In the genomic region with DNA sequence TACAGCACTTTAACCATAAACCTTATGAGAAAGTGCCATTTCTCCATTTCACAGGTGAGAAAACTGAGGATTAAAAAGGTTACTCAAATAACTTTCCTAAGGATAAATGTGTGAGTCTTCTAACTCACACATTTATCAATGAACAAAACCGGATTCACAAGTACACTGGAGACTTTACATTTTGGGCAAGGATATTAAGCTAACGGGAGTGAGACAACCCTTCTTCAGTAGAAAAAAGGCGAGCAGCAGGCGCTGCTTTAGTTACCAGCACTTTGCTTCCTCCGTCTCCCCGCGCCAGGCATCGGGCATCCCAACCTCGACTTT, we compare ENCODE assay signal across 8 cellular contexts. TPM values are rescaled to one million over a fixed set of nuclear protein-coding genes. Genes with fewer than 3 reads are reported as not detected.
DNase-seq lines count a peak whose midpoint lies in the region; ATAC-seq and TF ChIP-seq lines count a peak whose summit lies in the region.

No MANE protein-coding gene starts in this region.

- no peak overlapping the region for H3K23ac ChIP-seq in neuronal stem cell (ENCODE audit: low read depth, low read length, poor library complexity)

- no peak overlapping the region for H2BK12ac ChIP-seq in neuronal stem cell (ENCODE audit: low read length)

- H3F3A ChIP-seq in OCI-LY1 (ENCODE audit: insufficient read depth, low read length) = no peaks in the 10 kb centered on the region

- H3K27ac ChIP-seq in CD4-positive, CD25-positive, alpha-beta regulatory T cell (ENCODE audit: insufficient read depth, low read length, poor library complexity, severe bottlenecking) = peak overlapping the region; percentile 90
- H3K27ac ChIP-seq in OCI-LY1 (ENCODE audit: low read depth, low read length, poor library complexity, severe bottlenecking) = no peak overlapping the region
- no peak overlapping the region for H3K27ac ChIP-seq in neuronal stem cell (replicated peaks; ENCODE audit: low read length)

- DNase-seq in CD4-positive, CD25-positive, alpha-beta regulatory T cell = no peak
- no peak for DNase-seq in endothelial cell (ENCODE audit: low spot score)
- no peak for DNase-seq in neuronal stem cell (ENCODE audit: low spot score)
- DNase-seq in HUDEP-2 (lab: John Stamatoyannopoulos, UW; ENCODE audit: unreplicated experiment in 76 of 76) = no peak
- DNase-seq in A172 (ENCODE audit: low spot score) = no peak
- no peak for DNase-seq in left colon

- H3K4me3 ChIP-seq in CD4-positive, CD25-positive, alpha-beta regulatory T cell (ENCODE audit: low read depth, low read length) = peak overlapping the region; percentile 88
- peak overlapping the region; percentile 72 for H3K4me3 ChIP-seq in OCI-LY1 (ENCODE audit: low read depth, low read length, poor library complexity, severe bottlenecking)
- H3K4me3 ChIP-seq in neuronal stem cell (ENCODE audit: low read length in 2 of 2) = peak overlapping the region; percentile 46 to 88

- no peak overlapping the region for H3K14ac ChIP-seq in neuronal stem cell (ENCODE audit: low read length)

- no peak overlapping the region for H3K18ac ChIP-seq in neuronal stem cell (ENCODE audit: low read length)

- no peaks in the 10 kb centered on the region for H3K27me3 ChIP-seq in CD4-positive, CD25-positive, alpha-beta regulatory T cell (ENCODE audit: control insufficient read depth, insufficient read depth, low read length)
- H3K27me3 ChIP-seq in OCI-LY1 (ENCODE audit: insufficient read depth, low read length) (no peaks in the 10 kb centered on the region), neuronal stem cell (ENCODE audit: control insufficient read depth in 3 of 3, insufficient read depth in 3 of 3, low read depth in 1 of 3, low read length in 3 of 3) (peaks cover 0 to 36% (median 12%) of the 10 kb centered on the region in 3 experiments)

- no peak overlapping the region for H2BK120ac ChIP-seq in neuronal stem cell (ENCODE audit: low read depth, low read length)

- H3K36me3 ChIP-seq in CD4-positive, CD25-positive, alpha-beta regulatory T cell (ENCODE audit: control insufficient read depth, insufficient read depth, low read length) = peaks cover 15% of the 10 kb centered on the region
- H3K36me3 ChIP-seq in OCI-LY1 (ENCODE audit: insufficient read depth, low read length) (no peaks in the 10 kb centered on the region; the same call in 1 of the 2 replicates), neuronal stem cell (replicated peaks in 1 of 2; ENCODE audit: control insufficient read depth in 2 of 2, insufficient read depth in 2 of 2, low read length in 2 of 2) (peaks cover 0 to 14% of the 10 kb centered on the region in 2 donors)

- no peaks in the 10 kb centered on the region for H3K79me1 ChIP-seq in neuronal stem cell (ENCODE audit: low read depth, low read length)

- no peak overlapping the region for H2AK5ac ChIP-seq in neuronal stem cell (ENCODE audit: low read depth, low read length)

- H2BK5ac ChIP-seq in neuronal stem cell (ENCODE audit: low read length) = no peak overlapping the region

- H3K4me2 ChIP-seq in OCI-LY1 (ENCODE audit: low read length) (peak overlapping the region; percentile 95), neuronal stem cell (ENCODE audit: insufficient read depth, low read length, poor library complexity, severe bottlenecking) (peak overlapping the region; percentile 61)

- H2AFZ ChIP-seq in OCI-LY1 (ENCODE audit: low read length) (no peak overlapping the region; the same call in 1 of the 2 replicates), neuronal stem cell (ENCODE audit: low read length) (peak overlapping the region; percentile 98)

- no peaks in the 10 kb centered on the region for H3K9me3 ChIP-seq in CD4-positive, CD25-positive, alpha-beta regulatory T cell (ENCODE audit: control insufficient read depth in 2 of 2, low read length in 2 of 2)
- H3K9me3 ChIP-seq in OCI-LY1 (ENCODE audit: low read length) = no peaks in the 10 kb centered on the region
- H3K9me3 ChIP-seq in neuronal stem cell (replicated peaks in 1 of 2; ENCODE audit: control insufficient read depth in 2 of 2, insufficient read depth in 1 of 2, low read depth in 1 of 2, low read length in 2 of 2) = peaks cover 0 to 1% of the 10 kb centered on the region in 2 donors

- H2BK15ac ChIP-seq in neuronal stem cell (ENCODE audit: low read length) = no peak overlapping the region

- ATAC-seq in CD4-positive, CD25-positive, alpha-beta regulatory T cell (ENCODE audit: low read depth in 2 of 2) = no peak
- no peak for ATAC-seq in activated CD4-positive, CD25-positive, alpha-beta regulatory T cell treated with anti-CD3 and anti-CD28 coated beads, Interleukin-2, amount 50 U/mL, for 24 hours
- no peak for ATAC-seq in left colon

- peaks cover 13% of the 10 kb centered on the region for H3K4me1 ChIP-seq in CD4-positive, CD25-positive, alpha-beta regulatory T cell (ENCODE audit: control insufficient read depth, insufficient read depth, low read length, poor library complexity, severe bottlenecking)
- H3K4me1 ChIP-seq in OCI-LY1 (ENCODE audit: insufficient read depth, low read length, severe bottlenecking) (peaks cover 16% of the 10 kb centered on the region), neuronal stem cell (ENCODE audit: control insufficient read depth in 2 of 2, insufficient read depth in 1 of 2, low read depth in 1 of 2, low read length in 2 of 2) (peaks cover 0 to 4% of the 10 kb centered on the region in 2 donors)

- H4K8ac ChIP-seq in neuronal stem cell (ENCODE audit: low read depth, low read length) = no peak overlapping the region

- H3K36me3 Mint-ChIP-seq in CD4-positive, CD25-positive, alpha-beta regulatory T cell = peaks cover 18% of the 10 kb centered on the region
- H3K36me3 Mint-ChIP-seq in endothelial cell (ENCODE audit: low read depth, unreplicated experiment) = no peaks in the 10 kb centered on the region

- no CpG with 5 or more reads among the region's 9 CpGs for WGBS in neuronal stem cell (ENCODE audit: extremely low coverage in 2 of 2, insufficient read length in 2 of 2, insufficient replicate concordance in 1 of 2), 2 donors

- intact Hi-C loops in left colon (cut with DNase I, micrococcal nuclease) = no loop called here

- H3K27me3 Mint-ChIP-seq in CD4-positive, CD25-positive, alpha-beta regulatory T cell = no peaks in the 10 kb centered on the region
- H3K27me3 Mint-ChIP-seq in endothelial cell (ENCODE audit: unreplicated experiment) = peaks cover 7% of the 10 kb centered on the region

- H3K4me1 Mint-ChIP-seq in CD4-positive, CD25-positive, alpha-beta regulatory T cell = peaks cover 0 to 52% (median 32%) of the 10 kb centered on the region in 4 donors
- peaks cover 8% of the 10 kb centered on the region for H3K4me1 Mint-ChIP-seq in endothelial cell (ENCODE audit: unreplicated experiment)

- H4K20me1 ChIP-seq in OCI-LY1 (ENCODE audit: insufficient read depth, low read length) = no peaks in the 10 kb centered on the region

- peaks cover 0 to 2% (median 0%) of the 10 kb centered on the region in 7 donors for H3K9me3 Mint-ChIP-seq in CD4-positive, CD25-positive, alpha-beta regulatory T cell
- no peaks in the 10 kb centered on the region for H3K9me3 Mint-ChIP-seq in endothelial cell (ENCODE audit: unreplicated experiment)

- no peak overlapping the region for H3K4ac ChIP-seq in neuronal stem cell (ENCODE audit: low read length)

- no peaks in the 10 kb centered on the region for H3K79me2 ChIP-seq in OCI-LY1 (ENCODE audit: insufficient read depth, low read length)

- H4K91ac ChIP-seq in neuronal stem cell (ENCODE audit: low read depth, low read length, poor library complexity) = no peak overlapping the region

- H3K27ac Mint-ChIP-seq in CD4-positive, CD25-positive, alpha-beta regulatory T cell = peak overlapping the region; percentile 89 to 96 (median 94)
- peak overlapping the region; percentile 65 for H3K27ac Mint-ChIP-seq in endothelial cell (ENCODE audit: unreplicated experiment)

- H3K9me2 ChIP-seq in OCI-LY1 (ENCODE audit: low read depth, low read length) = no peaks in the 10 kb centered on the region

- peak overlapping the region; percentile 41; the same call in 1 of the 2 replicates for H3K9ac ChIP-seq in OCI-LY1 (ENCODE audit: low read length)
- no peak overlapping the region for H3K9ac ChIP-seq in neuronal stem cell (ENCODE audit: low read depth, low read length, poor library complexity)

- TF ChIP-seq CTCF in OCI-LY1 (IDR thresholded peaks at IDR 0.05; ENCODE audit: low read length) = no peak
- TF ChIP-seq CTCF in endothelial cell (IDR thresholded peaks at IDR 0.05; ENCODE audit: unreplicated experiment) = no peak

- peak overlapping the region; percentile 82 to 96 (median 90) for H3K4me3 Mint-ChIP-seq in CD4-positive, CD25-positive, alpha-beta regulatory T cell
- H3K4me3 Mint-ChIP-seq in endothelial cell (ENCODE audit: unreplicated experiment) = peak overlapping the region; percentile 87

RNA-seq across cellular contexts. Expression of a gene that starts 0.4 kb away (rescaled TPM):
- 22.2 TPM for total RNA-seq in CD4-positive, CD25-positive, alpha-beta regulatory T cell
- 10 to 100 TPM in 2 of 4 donors, 1 to 10 TPM in 2; 8.0 to 12.7 (median 10.1) TPM for polyA plus RNA-seq in CD4-positive, CD25-positive, alpha-beta regulatory T cell
- total RNA-seq in endothelial cell (ENCODE audit: unreplicated experiment) (11.1 TPM), left colon (10 to 100 TPM; 12.8 to 14.4 TPM)
- polyA plus RNA-seq in neuronal stem cell (2013, experiment 1 of 2) = 14.7 TPM
- polyA plus RNA-seq in neuronal stem cell (2013, experiment 2 of 2) = 14.2 TPM
- 6.9 and 9.1 TPM in 2 replicates for total RNA-seq in A172 (2014; rRNA removed; shearing (Covaris generic))
